In genomic region chr22:48564995-48565394, GRCh38 we compare ENCODE assay signal across 21 cellular contexts.
DNase-seq lines count a peak whose midpoint lies in the region; ATAC-seq, FAIRE-seq and TF ChIP-seq lines count a peak whose summit lies in the region.
"Had no signal": no experiment of that assay in that cellular context is flagged by ENCODE, and none has a peak within 500 bp of the region (broad histone marks: within the 10 kb centered on the region; RNA-seq: fewer than 3 reads in every experiment).

No MANE protein-coding gene starts in this region.

- H3K4me3 ChIP-seq in HEK293 (ENCODE audit: low read depth, low read length): no peak overlapping the region
- no peak overlapping the region for H3K4me3 ChIP-seq in kidney (ENCODE audit: low read length in 2 of 2)
- H3K4me3 ChIP-seq in osteoblast (ENCODE audit: insufficient read depth, low read length): no peak overlapping the region
- H3K4me3 ChIP-seq: BLaER1, GM12878, GM23248 had no signal

- no peaks in the 10 kb centered on the region for H4K20me1 ChIP-seq in osteoblast (ENCODE audit: insufficient read depth, low read length)

- TF ChIP-seq CTCF in 22Rv1 (IDR thresholded peaks at IDR 0.05) (0 out of 2 replicates have a peak, but pooled peaks have one; percentile 4), HEK293 (tag by site-specific recombination; IDR thresholded peaks at IDR 0.05) (no peak), kidney (IDR thresholded peaks at IDR 0.05; ENCODE audit: borderline replicate concordance, extremely low read depth, insufficient read depth) (no peak), osteoblast (IDR thresholded peaks at IDR 0.05; ENCODE audit: extremely low read depth, low read depth, low read length) (no peak)

- POLR2A ChIA-PET in HEK293 (lab: Yijun Ruan, JAX): no interaction called here

- no peak overlapping the region for H3K9ac ChIP-seq in kidney (ENCODE audit: low read length in 2 of 2)
- H3K9ac ChIP-seq: BLaER1, GM23248 had no signal

- H3K27ac ChIP-seq in 22Rv1 (no peak overlapping the region), HEK293 (ENCODE audit: extremely low read depth, low read depth, low read length) (no peak overlapping the region), kidney (ENCODE audit: low read depth in 2 of 2, low read length in 2 of 2) (no peak overlapping the region), osteoblast (ENCODE audit: low read depth, low read length) (no peak overlapping the region)
- H3K27ac ChIP-seq: BLaER1, C4-2B, GM23248 had no signal

- ATAC-seq in GM18861 (IDR thresholded peaks at IDR 0.05; ENCODE audit: unreplicated experiment): no peak
- ATAC-seq: CD8-positive, alpha-beta T cell; GM12878 had no signal

- no peak for FAIRE-seq in kidney (lab: Jason Lieb, UNC)
- FAIRE-seq: A204.1, GM12878, H1 had no signal

- CTCF ChIA-PET in HEK293 (lab: Yijun Ruan, JAX): interaction anchor here (0.7 to 0.8 kb wide), 2 partner anchors 16 to 37 kb away, joined by 3 read pairs; no protein-coding TSS in a partner anchor

- intact Hi-C loops in kidney (cut with DNase I): no loop called here

- no peaks in the 10 kb centered on the region for H3K4me1 ChIP-seq in HEK293 (ENCODE audit: control insufficient read depth, insufficient read depth, low read length)
- H3K4me1 ChIP-seq in kidney (ENCODE audit: control insufficient read depth in 1 of 2, insufficient read depth in 1 of 2, low read depth in 1 of 2, low read length in 2 of 2): no peaks in the 10 kb centered on the region
- no peaks in the 10 kb centered on the region for H3K4me1 ChIP-seq in osteoblast (ENCODE audit: insufficient read depth, low read length)
- H3K4me1 ChIP-seq: Caco-2 had no signal

- H3K36me3 ChIP-seq in HEK293 (ENCODE audit: control insufficient read depth in 2 of 2, insufficient read depth in 1 of 2, low read length in 2 of 2) (no peaks in the 10 kb centered on the region), kidney (ENCODE audit: control insufficient read depth in 1 of 2, insufficient read depth in 2 of 2, low read length in 2 of 2) (no peaks in the 10 kb centered on the region), osteoblast (ENCODE audit: insufficient read depth, low read length) (no peaks in the 10 kb centered on the region)
- H3K36me3 ChIP-seq: BLaER1 had no signal

- DNase-seq in kidney: peak; percentile 66
- no peak for DNase-seq in GM19240 (ENCODE audit: insufficient read length, low spot score)
- DNase-seq in osteoblast (ENCODE audit: insufficient read length, low spot score, missing footprints): no peak
- DNase-seq: Caco-2; CD4-positive, CD25-positive, alpha-beta regulatory T cell; CD8-positive, alpha-beta T cell; DMS153; DMS79; EL; GDM1; GM23248; H7; HCEC 1CT had no signal

- no peaks in the 10 kb centered on the region for H3K79me2 ChIP-seq in osteoblast (ENCODE audit: insufficient read depth, low read length)

- H2AFZ ChIP-seq in osteoblast (ENCODE audit: low read length): no peak overlapping the region
- H2AFZ ChIP-seq: GM23248 had no signal

- H3K27me3 ChIP-seq in osteoblast (ENCODE audit: insufficient read depth, low read length): no peaks in the 10 kb centered on the region

- H3K9me3 ChIP-seq in HEK293 (ENCODE audit: control insufficient read depth, insufficient read depth, low read depth, low read length): no peaks in the 10 kb centered on the region
- H3K9me3 ChIP-seq in kidney (ENCODE audit: control insufficient read depth in 1 of 2, low read length in 2 of 2): no peaks in the 10 kb centered on the region
- no peaks in the 10 kb centered on the region for H3K9me3 ChIP-seq in osteoblast (ENCODE audit: low read depth, low read length)
- H3K9me3 ChIP-seq: Caco-2 had no signal

- H3K4me2 ChIP-seq in osteoblast (ENCODE audit: insufficient read depth, low read length): no peak overlapping the region
- H3K4me2 ChIP-seq: BLaER1 had no signal

TF ChIP-seq in HEK293, 187 proteins besides CTCF, POLR2A, EP300 and RAD21:
- TF ChIP-seq, protein P1, sequence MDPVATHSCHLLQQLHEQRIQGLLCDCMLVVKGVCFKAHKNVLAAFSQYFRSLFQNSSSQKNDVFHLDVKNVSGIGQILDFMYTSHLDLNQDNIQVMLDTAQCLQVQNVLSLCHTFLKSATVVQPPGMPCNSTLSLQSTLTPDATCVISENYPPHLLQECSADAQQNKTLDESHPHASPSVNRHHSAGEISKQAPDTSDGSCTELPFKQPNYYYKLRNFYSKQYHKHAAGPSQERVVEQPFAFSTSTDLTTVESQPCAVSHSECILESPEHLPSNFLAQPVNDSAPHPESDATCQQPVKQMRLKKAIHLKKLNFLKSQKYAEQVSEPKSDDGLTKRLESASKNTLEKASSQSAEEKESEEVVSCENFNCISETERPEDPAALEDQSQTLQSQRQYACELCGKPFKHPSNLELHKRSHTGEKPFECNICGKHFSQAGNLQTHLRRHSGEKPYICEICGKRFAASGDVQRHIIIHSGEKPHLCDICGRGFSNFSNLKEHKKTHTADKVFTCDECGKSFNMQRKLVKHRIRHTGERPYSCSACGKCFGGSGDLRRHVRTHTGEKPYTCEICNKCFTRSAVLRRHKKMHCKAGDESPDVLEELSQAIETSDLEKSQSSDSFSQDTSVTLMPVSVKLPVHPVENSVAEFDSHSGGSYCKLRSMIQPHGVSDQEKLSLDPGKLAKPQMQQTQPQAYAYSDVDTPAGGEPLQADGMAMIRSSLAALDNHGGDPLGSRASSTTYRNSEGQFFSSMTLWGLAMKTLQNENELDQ (tag by site-specific recombination; IDR thresholded peaks at IDR 0.05; ENCODE audit: low read depth): no peak
- TF ChIP-seq ZIC2 (tag by site-specific recombination; IDR thresholded peaks at IDR 0.05) (peak; percentile 38), HOXD13 (CRISPR knock-in tag; IDR thresholded peaks at IDR 0.05; ENCODE audit: borderline replicate concordance) (no peak)
